In genomic region chr11:75135021-75135650, GRCh38 we compare ENCODE assay signal across 35 cellular contexts. TPM values are rescaled to one million over a fixed set of nuclear protein-coding genes. Genes with fewer than 3 reads are reported as not detected.
"Had no signal": no experiment of that assay in that cellular context is flagged by ENCODE, and none has a peak within 500 bp of the region (broad histone marks: within the 10 kb centered on the region; RNA-seq: fewer than 3 reads in every experiment).

No MANE protein-coding gene starts in this region.

- H3K27ac Mint-ChIP-seq: activated CD4-positive, alpha-beta T cell treated with anti-CD3 and anti-CD28 coated beads for 36 hours; activated CD4-positive, alpha-beta T cell treated with anti-CD3 and anti-CD28 coated beads, Interleukin-2, amount 10 ng/mL, durations not matched to agents 7 days and 5 days; activated CD8-positive, alpha-beta T cell treated with anti-CD3 and anti-CD28 coated beads, Interleukin-2, amount 10 ng/mL, durations not matched to agents 7 days and 5 days; activated naive CD8-positive, alpha-beta T cell treated with anti-CD3 and anti-CD28 coated beads for 36 hours; T-helper 1 cell treated with Interleukin-12 subunit alpha and Interleukin-12 subunit beta and Interleukin-4 antibody, amounts not matched to agents 30 μg/mL and 1 μg/mL, for 36 hours; T-helper 2 cell treated with Interferon-gamma antibody and Interleukin-4, amounts not matched to agents 5 μg/mL and 100 μg/mL, for 36 hours; WTC11 had no signal

- H3K9me3 ChIP-seq: ascending aorta, MG63 had no signal

- H3K4me1 ChIP-seq: ascending aorta had no signal

- H3K36me3 ChIP-seq: ascending aorta, cardiac muscle cell, MG63 had no signal

- H3K4me3 ChIP-seq: ascending aorta, cardiac muscle cell, MG63, PC-9 had no signal

- H3K4me3 Mint-ChIP-seq: activated CD4-positive, alpha-beta T cell treated with anti-CD3 and anti-CD28 coated beads for 36 hours; activated CD4-positive, alpha-beta T cell treated with anti-CD3 and anti-CD28 coated beads, Interleukin-2, amount 10 ng/mL, durations not matched to agents 7 days and 5 days; activated CD8-positive, alpha-beta T cell treated with anti-CD3 and anti-CD28 coated beads, Interleukin-2, amount 10 ng/mL, durations not matched to agents 7 days and 5 days; activated naive CD8-positive, alpha-beta T cell treated with anti-CD3 and anti-CD28 coated beads for 36 hours; central memory CD8-positive, alpha-beta T cell; T-helper 1 cell treated with Interleukin-12 subunit alpha and Interleukin-12 subunit beta and Interleukin-4 antibody, amounts not matched to agents 30 μg/mL and 1 μg/mL, for 36 hours; T-helper 2 cell treated with Interferon-gamma antibody and Interleukin-4, amounts not matched to agents 5 μg/mL and 100 μg/mL, for 36 hours; WTC11 had no signal

- H2AFZ ChIP-seq: PC-9 had no signal

- H3K36me3 Mint-ChIP-seq: activated naive CD8-positive, alpha-beta T cell treated with anti-CD3 and anti-CD28 coated beads for 36 hours; WTC11 had no signal

- H3K27ac ChIP-seq: ascending aorta, cardiac muscle cell, PC-9, RWPE1 had no signal

- ATAC-seq: activated CD4-positive, alpha-beta T cell treated with anti-CD3 and anti-CD28 coated beads for 36 hours; activated CD4-positive, CD25-positive, alpha-beta regulatory T cell treated with anti-CD3 and anti-CD28 coated beads, Interleukin-2, amount 50 U/mL, for 24 hours; activated CD8-positive, alpha-beta T cell treated with anti-CD3 and anti-CD28 coated beads, Interleukin-2, amount 10 ng/mL, durations not matched to agents 7 days and 5 days; WTC11 had no signal

- H3K27me3 ChIP-seq: ascending aorta, MG63 had no signal

- H3K9me3 Mint-ChIP-seq: activated CD4-positive, alpha-beta T cell treated with anti-CD3 and anti-CD28 coated beads, Interleukin-2, amount 10 ng/mL, durations not matched to agents 7 days and 5 days; activated naive CD8-positive, alpha-beta T cell treated with anti-CD3 and anti-CD28 coated beads for 36 hours; central memory CD8-positive, alpha-beta T cell; T-helper 1 cell treated with Interleukin-12 subunit alpha and Interleukin-12 subunit beta and Interleukin-4 antibody, amounts not matched to agents 30 μg/mL and 1 μg/mL, for 36 hours; T-helper 2 cell treated with Interferon-gamma antibody and Interleukin-4, amounts not matched to agents 5 μg/mL and 100 μg/mL, for 36 hours had no signal

- H3K4me1 Mint-ChIP-seq: activated CD4-positive, alpha-beta T cell treated with anti-CD3 and anti-CD28 coated beads for 36 hours; activated CD4-positive, alpha-beta T cell treated with anti-CD3 and anti-CD28 coated beads, Interleukin-2, amount 10 ng/mL, durations not matched to agents 7 days and 5 days; activated naive CD8-positive, alpha-beta T cell treated with anti-CD3 and anti-CD28 coated beads for 36 hours; central memory CD8-positive, alpha-beta T cell; WTC11 had no signal

- DNase-seq: activated CD4-positive, alpha-beta T cell treated with anti-CD3 and anti-CD28 coated beads for 36 hours; activated CD4-positive, alpha-beta T cell treated with anti-CD3 and anti-CD28 coated beads, Interleukin-2, amount 10 ng/mL, durations not matched to agents 7 days and 5 days; activated CD4-positive, alpha-beta T cell treated with anti-CD3 and anti-CD28 coated beads, Interleukin-2, amount 50 U/mL, for 48 hours; activated CD8-positive, alpha-beta memory T cell treated with anti-CD3 and anti-CD28 coated beads, Interleukin-2, amount 50 U/mL, for 4 hours; activated CD8-positive, alpha-beta T cell treated with anti-CD3 and anti-CD28 coated beads, Interleukin-2, amount 10 ng/mL, durations not matched to agents 7 days and 5 days; activated effector memory CD4-positive, alpha-beta T cell treated with Interleukin-2 at 50 U/mL for 16 hours; activated naive CD4-positive, alpha-beta T cell; activated naive CD4-positive, alpha-beta T cell treated with anti-CD3 and anti-CD28 coated beads, Interleukin-2, amount 50 U/mL, for 16 hours; activated naive CD8-positive, alpha-beta T cell treated with anti-CD3 and anti-CD28 coated beads for 36 hours; activated T-cell treated with anti-CD3 and anti-CD28 coated beads, Interleukin-2, amount 50 U/mL, for 48 hours; amniotic stem cell; Kasumi-1; KG1; MG63; NCI-H1048; NCI-H1105 treated with DMSO at 0.1 percent for 48 hours; NCI-H1436; NCI-H1694; NCI-H1930; NCI-H2081 treated with DMSO at 0.1 percent for 48 hours; NCI-H345; NCI-H524 treated with DMSO at 0.1 percent for 48 hours; NCI-H748 treated with DMSO at 0.1 percent for 48 hours; NK-92 treated with Interleukin-12 subunit alpha and Interleukin-12 subunit beta, amount 100 ng/mL, for 24 hours; PC-9; Right ventricle myocardium superior had no signal

- H3K4me2 ChIP-seq: PC-9 had no signal

RNA-seq across cellular contexts. Expression of gene SLCO2B1, which starts 15.8 kb away (rescaled TPM):
- total RNA-seq: activated CD4-positive, alpha-beta T cell treated with anti-CD3 and anti-CD28 coated beads for 36 hours; activated CD8-positive, alpha-beta T cell treated with anti-CD3 and anti-CD28 coated beads, Interleukin-2, amount 10 ng/mL, durations not matched to agents 7 days and 5 days; activated naive CD8-positive, alpha-beta T cell treated with anti-CD3 and anti-CD28 coated beads for 36 hours; cardiac muscle cell had no signal

RNA-seq across cellular contexts. Expression of gene OR2AT4, which starts 38.5 kb away (rescaled TPM):
- total RNA-seq: activated CD4-positive, alpha-beta T cell treated with anti-CD3 and anti-CD28 coated beads for 36 hours; activated CD4-positive, alpha-beta T cell treated with anti-CD3 and anti-CD28 coated beads, Interleukin-2, amount 10 ng/mL, durations not matched to agents 7 days and 5 days; activated CD8-positive, alpha-beta T cell treated with anti-CD3 and anti-CD28 coated beads, Interleukin-2, amount 10 ng/mL, durations not matched to agents 7 days and 5 days; activated naive CD8-positive, alpha-beta T cell treated with anti-CD3 and anti-CD28 coated beads for 36 hours; ascending aorta; cardiac muscle cell; NCI-H460; Right ventricle myocardium superior; WTC11 had no signal
- polyA plus RNA-seq: cardiac muscle cell had no signal
